In the genomic region with DNA sequence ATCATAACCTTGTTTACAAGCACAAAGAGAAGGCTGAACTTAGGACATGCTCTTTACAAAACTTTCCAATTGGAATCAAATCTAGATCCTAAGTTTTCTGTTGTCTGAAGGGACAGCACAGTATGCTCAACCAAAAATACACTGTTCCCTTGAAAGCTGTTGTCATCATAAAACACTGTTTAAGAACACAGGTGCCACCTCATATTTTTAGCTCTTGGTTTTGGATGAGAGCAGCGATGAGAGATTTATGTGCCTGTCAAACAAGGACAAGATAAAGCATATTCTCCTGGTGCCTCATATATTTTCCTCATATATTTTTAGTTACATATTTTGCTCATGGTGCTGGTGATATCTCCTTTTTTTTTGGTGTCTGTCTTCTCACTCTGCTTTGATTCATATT, we compare ENCODE assay signal across 25 cellular contexts.
DNase-seq lines count a peak whose midpoint lies in the region; ATAC-seq and TF ChIP-seq lines count a peak whose summit lies in the region.
"Had no signal": no experiment of that assay in that cellular context is flagged by ENCODE, and none has a peak within 500 bp of the region (broad histone marks: within the 10 kb centered on the region; RNA-seq: fewer than 3 reads in every experiment).

No MANE protein-coding gene starts in this region.

- H3K27ac ChIP-seq in left ventricle myocardium inferior (replicated peaks) (no peak overlapping the region), right cardiac atrium (ENCODE audit: low read length) (no peak overlapping the region), heart right ventricle (no peak overlapping the region), mesenchymal stem cell (ENCODE audit: low read length, poor library complexity, severe bottlenecking) (no peak overlapping the region)
- H3K27ac ChIP-seq: 22Rv1, A549, BLaER1 had no signal

- no peak overlapping the region for H2BK12ac ChIP-seq in mesenchymal stem cell (ENCODE audit: low read length in 2 of 2)

- no peak for DNase-seq in left cardiac atrium
- DNase-seq in left ventricle myocardium inferior = no peak
- no peak for DNase-seq in right cardiac atrium
- no peak for DNase-seq in heart right ventricle
- DNase-seq in myocyte (ENCODE audit: low read depth) = peak; percentile 21
- no peak for DNase-seq in mesenchymal stem cell
- DNase-seq: AML-193; BE2C; C1 segment of cervical spinal cord; CD4-positive, alpha-beta memory T cell; CD4-positive, CD25-positive, alpha-beta regulatory T cell; CD8-positive, alpha-beta memory T cell; COR-L47; DMS 273 treated with DMSO at 0.1 percent for 48 hours; DMS153; DMS53; DMS79; DND-41; EL; GDM1 had no signal

- H2AFZ ChIP-seq in mesenchymal stem cell (ENCODE audit: low read depth, low read length) = no peak overlapping the region

- no peak overlapping the region for H3K9ac ChIP-seq in mesenchymal stem cell (ENCODE audit: low read length)
- H3K9ac ChIP-seq: BLaER1 had no signal

- H3K18ac ChIP-seq in mesenchymal stem cell (ENCODE audit: low read depth in 1 of 2, low read length in 2 of 2) = no peak overlapping the region

- intact Hi-C loops in left cardiac atrium (cut with DNase I) = no loop called here
- intact Hi-C loops in left ventricle myocardium inferior (cut with micrococcal nuclease) = no loop called here
- intact Hi-C loops in right cardiac atrium (cut with DNase I) = no loop called here
- intact Hi-C loops in heart right ventricle (cut with DNase I) = no loop called here

- TF ChIP-seq CTCF in left ventricle myocardium inferior (IDR thresholded peaks at IDR 0.05; ENCODE audit: borderline replicate concordance) (no peak), heart right ventricle (IDR thresholded peaks at IDR 0.05) (no peak)

- H3K23ac ChIP-seq in mesenchymal stem cell (ENCODE audit: low read length in 2 of 2) = no peak overlapping the region

- no peak overlapping the region for H4K91ac ChIP-seq in mesenchymal stem cell (ENCODE audit: low read length)

- H2BK120ac ChIP-seq in mesenchymal stem cell (ENCODE audit: low read depth, low read length) = no peak overlapping the region

- WGBS in right cardiac atrium = 57% methylated on average over 1 of the region's 1 CpG
- WGBS in heart right ventricle, 2 donors = 45 to 57% methylated on average over 1 of the region's 1 CpG
- no CpG with 5 or more reads among the region's 1 CpG for WGBS in mesenchymal stem cell

- no peak overlapping the region for H3K4ac ChIP-seq in mesenchymal stem cell (ENCODE audit: low read depth in 1 of 2, low read length in 2 of 2)

- no peak overlapping the region for H2BK5ac ChIP-seq in mesenchymal stem cell (ENCODE audit: low read depth, low read length, poor library complexity, severe bottlenecking)

- no peak overlapping the region for H3K14ac ChIP-seq in mesenchymal stem cell (ENCODE audit: low read length in 2 of 2)

- H2AK5ac ChIP-seq in mesenchymal stem cell (ENCODE audit: low read length, severe bottlenecking) = no peak overlapping the region

- H3K9me3 ChIP-seq in left ventricle myocardium inferior (replicated peaks) (no peaks in the 10 kb centered on the region), right cardiac atrium (ENCODE audit: control insufficient read depth, low read length) (no peaks in the 10 kb centered on the region), heart right ventricle (no peaks in the 10 kb centered on the region), mesenchymal stem cell (ENCODE audit: control insufficient read depth, low read length) (no peaks in the 10 kb centered on the region)
- H3K9me3 ChIP-seq: A549, BE2C, BLaER1 had no signal

- no peak overlapping the region for H4K8ac ChIP-seq in mesenchymal stem cell (ENCODE audit: low read length)

- H3K27me3 ChIP-seq in left ventricle myocardium inferior (ENCODE audit: low read depth) = no peaks in the 10 kb centered on the region
- no peaks in the 10 kb centered on the region for H3K27me3 ChIP-seq in right cardiac atrium (ENCODE audit: control insufficient read depth, insufficient read depth)
- peaks cover 0 to 4% (median 0%) of the 10 kb centered on the region in 7 donors for H3K27me3 ChIP-seq in heart right ventricle
- H3K27me3 ChIP-seq in mesenchymal stem cell (ENCODE audit: control insufficient read depth in 1 of 2, insufficient read depth in 1 of 2, low read length in 2 of 2) = no peaks in the 10 kb centered on the region
- H3K27me3 ChIP-seq: BE2C, BLaER1 had no signal

- no peaks in the 10 kb centered on the region for H3K4me1 ChIP-seq in left ventricle myocardium inferior
- H3K4me1 ChIP-seq in right cardiac atrium (ENCODE audit: control insufficient read depth, insufficient read depth, low read length) = no peaks in the 10 kb centered on the region
- H3K4me1 ChIP-seq in heart right ventricle = no peaks in the 10 kb centered on the region
- H3K4me1 ChIP-seq in mesenchymal stem cell (ENCODE audit: control insufficient read depth, insufficient read depth, low read depth, low read length) = no peaks in the 10 kb centered on the region
- H3K4me1 ChIP-seq: A549, BE2C, BLaER1 had no signal

- H3K4me3 ChIP-seq in left ventricle myocardium inferior = no peak overlapping the region
- H3K4me3 ChIP-seq in right cardiac atrium (ENCODE audit: low read length) = no peak overlapping the region
- no peak overlapping the region for H3K4me3 ChIP-seq in heart right ventricle
- no peak overlapping the region for H3K4me3 ChIP-seq in mesenchymal stem cell (ENCODE audit: insufficient read depth in 1 of 2, low read depth in 1 of 2, low read length in 2 of 2)
- H3K4me3 ChIP-seq: A549, BLaER1, GM12878 had no signal

- H3K4me2 ChIP-seq in mesenchymal stem cell (ENCODE audit: low read length, poor library complexity, severe bottlenecking) = no peak overlapping the region
- H3K4me2 ChIP-seq: A549, BLaER1 had no signal

- ATAC-seq in left cardiac atrium (peak; percentile 27 to 62), right cardiac atrium (peak; percentile 63 to 81), heart right ventricle (no peak), HG02642 (IDR thresholded peaks at IDR 0.05; ENCODE audit: poor library complexity, unreplicated experiment) (no peak)
- ATAC-seq: A549, GM12878 had no signal

- H2BK15ac ChIP-seq in mesenchymal stem cell (ENCODE audit: low read depth, poor library complexity, severe bottlenecking) = no peak overlapping the region

- H3K79me1 ChIP-seq in mesenchymal stem cell (replicated peaks; ENCODE audit: low read length, poor library complexity, severe bottlenecking) = no peaks in the 10 kb centered on the region

- H3K36me3 ChIP-seq in left ventricle myocardium inferior = no peaks in the 10 kb centered on the region
- no peaks in the 10 kb centered on the region for H3K36me3 ChIP-seq in heart right ventricle
- H3K36me3 ChIP-seq in mesenchymal stem cell (ENCODE audit: control insufficient read depth in 1 of 2, insufficient read depth in 2 of 2, low read depth in 1 of 2, low read length in 2 of 2) = no peaks in the 10 kb centered on the region
- H3K36me3 ChIP-seq: BE2C, BLaER1 had no signal

Comparison
In these comparisons a context has a peak if more than half of its experiments do, and no peak if none do; other contexts are left out.
1. ATAC-seq: peak in left cardiac atrium (2 of 2) and right cardiac atrium (2 of 2); none in heart right ventricle (0 of 8) and HG02642 (single experiment).